ENCODE assay signal across 9 cellular contexts in the genomic region with DNA sequence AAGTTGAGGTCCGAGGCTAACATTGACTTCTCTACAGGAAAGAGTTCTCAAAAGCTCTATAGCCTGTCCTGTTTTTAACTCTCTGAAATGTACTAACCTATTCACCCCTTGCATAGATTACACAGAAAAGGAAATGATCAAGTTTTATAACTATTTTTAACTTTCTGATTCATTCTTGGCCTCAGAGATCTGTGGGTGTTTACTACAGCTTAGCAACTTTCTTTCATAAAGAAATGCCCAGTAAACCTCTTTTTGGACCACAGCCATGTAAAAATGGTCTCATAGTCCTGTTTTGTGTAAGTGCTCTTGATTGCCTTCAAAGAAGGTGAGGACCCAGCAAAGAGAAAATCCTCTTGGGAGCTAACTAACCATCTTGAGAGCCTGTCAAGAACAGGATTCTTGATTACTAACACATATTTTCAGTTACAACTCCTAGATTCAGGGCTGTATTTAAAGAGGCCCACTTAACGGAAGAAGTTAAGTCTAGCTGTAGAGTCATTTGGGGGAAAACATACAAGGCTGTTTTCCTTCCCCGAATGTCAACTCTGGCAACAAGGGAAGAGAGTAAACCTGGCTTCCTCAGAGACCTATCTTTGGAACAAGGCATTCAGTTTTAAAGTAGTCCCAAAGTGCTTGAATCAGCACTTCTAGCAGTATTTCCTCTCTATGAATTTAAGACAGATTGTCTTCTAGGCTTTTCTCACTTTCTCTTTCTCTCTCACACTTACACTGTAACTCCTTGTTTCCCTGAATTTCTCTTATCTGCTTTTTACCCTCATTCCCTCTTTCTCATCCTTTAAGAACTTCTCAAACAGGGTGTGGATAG.
A peak's percentile ranks its signal among the peaks of the same experiment; 100 is the strongest.
DNase-seq lines count a peak whose midpoint lies in the region; ATAC-seq lines count a peak whose summit lies in the region.
"Had no signal": no experiment of that assay in that cellular context is flagged by ENCODE, and none has a peak within 500 bp of the region (broad histone marks: within the 10 kb centered on the region; RNA-seq: fewer than 3 reads in every experiment).

No MANE protein-coding gene starts in this region.

- no peak overlapping the region for H3K18ac ChIP-seq in mesendoderm (ENCODE audit: low read length)

- H4K8ac ChIP-seq in mesendoderm (ENCODE audit: low read depth, low read length) = no peak overlapping the region

- H3K27ac ChIP-seq in mesendoderm (ENCODE audit: low read depth, low read length) = no peak overlapping the region

- H3K4me3 ChIP-seq in mesendoderm (ENCODE audit: low read length) = no peak overlapping the region

- H3K27me3 ChIP-seq in mesendoderm (ENCODE audit: insufficient read depth, low read length, poor library complexity) = no peaks in the 10 kb centered on the region

- no CpG with 5 or more reads among the region's 3 CpGs for WGBS in mesendoderm (ENCODE audit: extremely low coverage, insufficient coverage, low lambda C conversion rate)

- no peak overlapping the region for H3K4ac ChIP-seq in mesendoderm (ENCODE audit: low read depth, low read length)

- H3K4me2 ChIP-seq in mesendoderm (ENCODE audit: low read length) = no peak overlapping the region

- no peak overlapping the region for H2BK120ac ChIP-seq in mesendoderm (ENCODE audit: low read depth, low read length)

- H4K5ac ChIP-seq in mesendoderm (ENCODE audit: low read length) = no peak overlapping the region

- no peak overlapping the region for H2BK15ac ChIP-seq in mesendoderm (replicated peaks; ENCODE audit: low read depth)

- H3K36me3 ChIP-seq in mesendoderm (ENCODE audit: control insufficient read depth, insufficient read depth, low read length) = no peaks in the 10 kb centered on the region

- H3K56ac ChIP-seq in mesendoderm (ENCODE audit: low read length) = no peak overlapping the region

- H3K79me2 ChIP-seq in mesendoderm (ENCODE audit: control insufficient read depth, insufficient read depth, low read length) = no peaks in the 10 kb centered on the region

- H3K79me1 ChIP-seq in mesendoderm (ENCODE audit: low read length) = no peaks in the 10 kb centered on the region

- ATAC-seq in GM19463 (IDR thresholded peaks at IDR 0.05; ENCODE audit: unreplicated experiment) (peak; percentile 85), HG03354 (IDR thresholded peaks at IDR 0.05; ENCODE audit: poor library complexity, severe bottlenecking, unreplicated experiment) (peak; percentile 89), esophagus mucosa (no peak)

- H3K4me1 ChIP-seq in mesendoderm (ENCODE audit: control insufficient read depth, low read depth, low read length) = no peaks in the 10 kb centered on the region

- H2AK5ac ChIP-seq in mesendoderm (ENCODE audit: low read length) = no peak overlapping the region

- H3K9ac ChIP-seq in mesendoderm (ENCODE audit: low read length) = no peak overlapping the region

- DNase-seq in GM04503 (ENCODE audit: low read depth) (peak; percentile 39), dermis microvascular lymphatic vessel endothelial cell (ENCODE audit: low read depth in 2 of 2) (peak; percentile 6 to 62), NCI-H2029 (lab: John Stamatoyannopoulos, UW) (no peak), mesendoderm (no peak), HuH-7 (ENCODE audit: low spot score) (no peak)
- DNase-seq: kidney glomerular epithelial cell had no signal

- no peak overlapping the region for H3K23ac ChIP-seq in mesendoderm (ENCODE audit: low read length)

- no peak overlapping the region for H2BK5ac ChIP-seq in mesendoderm (ENCODE audit: low read length)

Comparison
In these comparisons a context has a peak if more than half of its experiments do, and no peak if none do; other contexts are left out.
1. DNase-seq: peak in GM04503 (single experiment) and dermis microvascular lymphatic vessel endothelial cell (2 of 2); none in NCI-H2029 (single experiment), mesendoderm (single experiment) and HuH-7 (single experiment).